In genomic region chr2:86764661-86765307, GRCh38 we compare ENCODE assay signal across 8 cellular contexts. TPM values are rescaled to one million over a fixed set of nuclear protein-coding genes. Genes with fewer than 3 reads are reported as not detected.
DNase-seq lines count a peak whose midpoint lies in the region; ATAC-seq and TF ChIP-seq lines count a peak whose summit lies in the region.

No MANE protein-coding gene starts in this region.

- H3K27me3 ChIP-seq in body of pancreas = no peaks in the 10 kb centered on the region

- H3K27me3 Mint-ChIP-seq in activated CD8-positive, alpha-beta memory T cell treated with anti-CD3 and anti-CD28 coated beads, Interleukin-2, amount 10 ng/mL, durations not matched to agents 7 days and 5 days = no peaks in the 10 kb centered on the region
- H3K27me3 Mint-ChIP-seq in stimulated activated naive CD8-positive, alpha-beta T cell treated with anti-CD3 and anti-CD28 coated beads, Interleukin-15, amount 100 ng/mL, for 72 hours = no peaks in the 10 kb centered on the region

- CTCF ChIA-PET in activated CD8-positive, alpha-beta memory T cell treated with anti-CD3 and anti-CD28 coated beads, Interleukin-2, amount 10 ng/mL, durations not matched to agents 7 days and 5 days (lab: Charles Lee) = interaction anchor here (0.6 to 5.0 kb wide), 14 partner anchors 11 to 588 kb away, joined by 3 to 62 read pairs (median 7); partner anchors contain the start of gene CD8A

- H3K9me3 Mint-ChIP-seq in activated CD8-positive, alpha-beta memory T cell treated with anti-CD3 and anti-CD28 coated beads, Interleukin-2, amount 10 ng/mL, durations not matched to agents 7 days and 5 days (ENCODE audit: low read depth) = no peaks in the 10 kb centered on the region
- no peaks in the 10 kb centered on the region for H3K9me3 Mint-ChIP-seq in stimulated activated naive CD8-positive, alpha-beta T cell treated with anti-CD3 and anti-CD28 coated beads, Interleukin-15, amount 100 ng/mL, for 72 hours

- no peak overlapping the region for H3K27ac ChIP-seq in body of pancreas

- H3K36me3 Mint-ChIP-seq in activated CD8-positive, alpha-beta memory T cell treated with anti-CD3 and anti-CD28 coated beads, Interleukin-2, amount 10 ng/mL, durations not matched to agents 7 days and 5 days = peaks cover 18% of the 10 kb centered on the region

- peak; percentile 72 for DNase-seq in activated CD8-positive, alpha-beta memory T cell treated with anti-CD3 and anti-CD28 coated beads, Interleukin-2, amount 10 ng/mL, durations not matched to agents 7 days and 5 days
- no peak for DNase-seq in activated CD8-positive, alpha-beta memory T cell treated with anti-CD3 and anti-CD28 coated beads for 24 hours
- DNase-seq in NCI-H82 (lab: John Stamatoyannopoulos, UW) (peak; percentile 60), body of pancreas (peak in 1 of 4 donors; percentile 39), iris pigment epithelial cell (ENCODE audit: low read depth) (peak; percentile 54), NCI-H1092 treated with DMSO at 0.1 percent for 48 hours (lab: John Stamatoyannopoulos, UW) (no peak)
- peak; percentile 60 to 62 for DNase-seq in stimulated activated naive CD8-positive, alpha-beta T cell treated with anti-CD3 and anti-CD28 coated beads, Interleukin-15, amount 100 ng/mL, for 72 hours

- peak overlapping the region; percentile 55 for H3K27ac Mint-ChIP-seq in activated CD8-positive, alpha-beta memory T cell treated with anti-CD3 and anti-CD28 coated beads, Interleukin-2, amount 10 ng/mL, durations not matched to agents 7 days and 5 days
- H3K27ac Mint-ChIP-seq in stimulated activated naive CD8-positive, alpha-beta T cell treated with anti-CD3 and anti-CD28 coated beads, Interleukin-15, amount 100 ng/mL, for 72 hours = peak overlapping the region; percentile 12 to 92

- H3K9me3 ChIP-seq in body of pancreas = no peaks in the 10 kb centered on the region

- 71 to 73% methylated on average over 4 of the region's 4 CpGs for WGBS in body of pancreas, 2 donors

- peak; percentile 34 to 62 (median 55) for TF ChIP-seq CTCF in body of pancreas (IDR thresholded peaks at IDR 0.05)

- TF ChIP-seq POLR2A in body of pancreas (IDR thresholded peaks at IDR 0.05) = no peak

- no peak overlapping the region for H3K4me3 Mint-ChIP-seq in activated CD8-positive, alpha-beta memory T cell treated with anti-CD3 and anti-CD28 coated beads, Interleukin-2, amount 10 ng/mL, durations not matched to agents 7 days and 5 days
- H3K4me3 Mint-ChIP-seq in stimulated activated naive CD8-positive, alpha-beta T cell treated with anti-CD3 and anti-CD28 coated beads, Interleukin-15, amount 100 ng/mL, for 72 hours = peak overlapping the region; percentile 31 to 33

- H3K36me3 ChIP-seq in body of pancreas (replicated peaks in 1 of 2; ENCODE audit: insufficient read depth in 1 of 2, low read depth in 2 of 2) = peaks cover 0 to 5% of the 10 kb centered on the region in 2 donors

- H3K4me1 Mint-ChIP-seq in activated CD8-positive, alpha-beta memory T cell treated with anti-CD3 and anti-CD28 coated beads, Interleukin-2, amount 10 ng/mL, durations not matched to agents 7 days and 5 days = peaks cover 32% of the 10 kb centered on the region
- peaks cover 39% of the 10 kb centered on the region for H3K4me1 Mint-ChIP-seq in stimulated activated naive CD8-positive, alpha-beta T cell treated with anti-CD3 and anti-CD28 coated beads, Interleukin-15, amount 100 ng/mL, for 72 hours

- peak; percentile 84 for ATAC-seq in activated CD8-positive, alpha-beta memory T cell treated with anti-CD3 and anti-CD28 coated beads, Interleukin-2, amount 10 ng/mL, durations not matched to agents 7 days and 5 days
- peak; percentile 60 for ATAC-seq in HG02852 (IDR thresholded peaks at IDR 0.05; ENCODE audit: unreplicated experiment)
- ATAC-seq in body of pancreas = no peak
- ATAC-seq in stimulated activated naive CD8-positive, alpha-beta T cell treated with anti-CD3 and anti-CD28 coated beads, Interleukin-15, amount 100 ng/mL, for 72 hours = peak; percentile 96

- intact Hi-C loops in body of pancreas (cut with DNase I) = no loop called here

- no peak overlapping the region for H3K4me3 ChIP-seq in body of pancreas

- peaks cover 4% of the 10 kb centered on the region for H3K4me1 ChIP-seq in body of pancreas

RNA-seq across cellular contexts. Expression of gene CD8A, which starts 25.9 kb away (rescaled TPM):
- total RNA-seq in activated CD8-positive, alpha-beta memory T cell treated with anti-CD3 and anti-CD28 coated beads, Interleukin-2, amount 10 ng/mL, durations not matched to agents 7 days and 5 days = 100 to 1,000 TPM; 686 to 756 TPM
- total RNA-seq in body of pancreas = 1 to 10 TPM; 1.8 to 2.0 TPM

RNA-seq across cellular contexts. Expression of gene RMND5A, which starts 44.7 kb away (rescaled TPM):
- total RNA-seq in activated CD8-positive, alpha-beta memory T cell treated with anti-CD3 and anti-CD28 coated beads, Interleukin-2, amount 10 ng/mL, durations not matched to agents 7 days and 5 days = 10 to 100 TPM; 37.0 to 43.2 TPM
- total RNA-seq in body of pancreas = 10 to 100 TPM; 27.4 to 28.5 TPM

Comparison
In these comparisons a context has a peak if more than half of its experiments do, and no peak if none do; other contexts are left out.
1. DNase-seq: peak in activated CD8-positive, alpha-beta memory T cell treated with anti-CD3 and anti-CD28 coated beads, Interleukin-2, amount 10 ng/mL, durations not matched to agents 7 days and 5 days (single experiment), NCI-H82 (single experiment), iris pigment epithelial cell (single experiment) and stimulated activated naive CD8-positive, alpha-beta T cell treated with anti-CD3 and anti-CD28 coated beads, Interleukin-15, amount 100 ng/mL, for 72 hours (2 of 2); none in activated CD8-positive, alpha-beta memory T cell treated with anti-CD3 and anti-CD28 coated beads for 24 hours (single experiment) and NCI-H1092 treated with DMSO at 0.1 percent for 48 hours (single experiment).
2. RNA of gene CD8A, which starts 25.9 kb away (total RNA-seq): 686 to 756 TPM in activated CD8-positive, alpha-beta memory T cell treated with anti-CD3 and anti-CD28 coated beads, Interleukin-2, amount 10 ng/mL, durations not matched to agents 7 days and 5 days; 1.8 to 2.0 TPM in body of pancreas; every median in the first group is over 100 times any median in the second.